ENCODE assay signal across 17 cellular contexts in the genomic region with DNA sequence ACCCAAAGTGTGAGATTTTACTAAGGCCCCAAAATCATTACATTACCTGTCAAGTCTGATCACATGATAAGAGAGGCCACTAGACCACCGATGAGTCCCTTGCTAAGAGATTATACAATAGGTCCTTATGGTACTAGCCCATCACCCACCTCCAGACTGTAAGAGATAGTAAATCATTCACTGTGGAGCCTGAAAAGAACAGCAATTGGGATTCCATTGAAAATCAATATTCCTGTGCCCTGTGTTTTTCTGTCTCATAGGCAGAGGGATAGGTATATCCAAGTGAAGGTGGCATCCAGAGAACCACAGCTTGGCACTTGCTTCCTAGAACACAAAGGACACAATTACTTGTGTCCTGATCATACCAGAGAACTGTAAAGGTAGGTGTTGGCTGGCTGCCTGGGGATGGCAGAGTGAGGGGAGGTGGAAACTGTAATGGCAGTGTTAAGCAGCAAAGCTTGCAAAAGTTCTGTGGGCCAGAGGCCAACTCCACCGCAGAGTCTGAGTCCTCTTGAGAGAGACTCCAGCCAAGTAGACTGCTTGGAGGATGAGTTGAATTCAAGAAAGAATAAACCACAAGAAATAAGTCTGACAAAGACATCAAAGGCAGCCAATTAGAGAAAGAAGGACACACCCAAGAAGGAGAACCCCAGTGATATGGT.
DNase-seq lines count a peak whose midpoint lies in the region; ATAC-seq and TF ChIP-seq lines count a peak whose summit lies in the region.
"Had no signal": no experiment of that assay in that cellular context is flagged by ENCODE, and none has a peak within 500 bp of the region (broad histone marks: within the 10 kb centered on the region; RNA-seq: fewer than 3 reads in every experiment).

No MANE protein-coding gene starts in this region.

- H3K9ac ChIP-seq in IMR-90 (ENCODE audit: low read depth, low read length), result no peak overlapping the region

- H3K4me3 Mint-ChIP-seq in chondrocyte (ENCODE audit: unreplicated experiment), result no peak overlapping the region
- no peak overlapping the region for H3K4me3 Mint-ChIP-seq in mesothelial cell of epicardium
- H3K4me3 Mint-ChIP-seq in WTC11, result no peak overlapping the region
- H3K4me3 Mint-ChIP-seq: activated naive CD4-positive, alpha-beta T cell treated with anti-CD3 and anti-CD28 coated beads for 36 hours had no signal

- no peak overlapping the region for H2AK5ac ChIP-seq in IMR-90 (ENCODE audit: low read depth, low read length)

- peaks cover 8% of the 10 kb centered on the region for H3K9me1 ChIP-seq in IMR-90 (ENCODE audit: insufficient read depth, low read length)

- TF ChIP-seq CTCF in AG10803 (conservative IDR thresholded peaks at IDR 0.05; ENCODE audit: low read length) (no peak), IMR-90 (conservative IDR thresholded peaks at IDR 0.05; ENCODE audit: low read depth, low read length) (no peak), chondrocyte (IDR thresholded peaks at IDR 0.05) (no peak), mesothelial cell of epicardium (IDR thresholded peaks at IDR 0.05; ENCODE audit: unreplicated experiment) (no peak), WTC11 (IDR thresholded peaks at IDR 0.05) (no peak)

- no peak overlapping the region for H4K5ac ChIP-seq in IMR-90 (ENCODE audit: low read depth, low read length)

- no peaks in the 10 kb centered on the region for H3K9me3 Mint-ChIP-seq in chondrocyte (ENCODE audit: low read depth)
- no peaks in the 10 kb centered on the region for H3K9me3 Mint-ChIP-seq in mesothelial cell of epicardium
- 0 out of 2 replicates have a peak, but pooled peaks cover 3% of the 10 kb centered on the region for H3K9me3 Mint-ChIP-seq in WTC11
- H3K9me3 Mint-ChIP-seq: activated naive CD4-positive, alpha-beta T cell treated with anti-CD3 and anti-CD28 coated beads for 36 hours had no signal

- H3K27me3 Mint-ChIP-seq in chondrocyte (ENCODE audit: low read depth), result no peaks in the 10 kb centered on the region
- no peaks in the 10 kb centered on the region for H3K27me3 Mint-ChIP-seq in mesothelial cell of epicardium (ENCODE audit: low read depth)
- no peaks in the 10 kb centered on the region for H3K27me3 Mint-ChIP-seq in WTC11 (ENCODE audit: low read depth)

- WGBS in IMR-90 (ENCODE audit: extremely low coverage in 2 of 2, insufficient read length in 1 of 2), 2 experiments, result no CpG with 5 or more reads among the region's 2 CpGs

- dilution Hi-C loops in IMR-90 (cut with HindIII; ENCODE audit: low sequenced_read_pairs, unreplicated experiment), result no loop called here

- POLR2A ChIA-PET in IMR-90 (lab: Charles Lee; ENCODE audit: unreplicated experiment), result no interaction called here
- POLR2A ChIA-PET in WTC11 (lab: Charles Lee), result no interaction called here

- no peak for TF ChIP-seq RAD21 in IMR-90 (IDR thresholded peaks at IDR 0.05; ENCODE audit: low read length)

- no peak overlapping the region for H2BK20ac ChIP-seq in IMR-90 (ENCODE audit: low read depth, low read length)

- H3K27me3 ChIP-seq in IMR-90 (ENCODE audit: control insufficient read depth, insufficient read depth, low read length), result peaks cover 6% of the 10 kb centered on the region; the same call in 1 of the 2 replicates
- H3K27me3 ChIP-seq: Peyer's patch, testis had no signal

- BruUV-seq in IMR-90 (replicated peaks; lab: Mats Ljungman, UMichigan), result no TSS peak

- no peaks in the 10 kb centered on the region for H3K36me3 ChIP-seq in IMR-90 (ENCODE audit: control insufficient read depth, insufficient read depth, low read length)
- H3K36me3 ChIP-seq: Peyer's patch had no signal

- intact Hi-C loops in IMR-90 (cut with micrococcal nuclease), result no loop called here

- H2AK9ac ChIP-seq in IMR-90 (replicated peaks; ENCODE audit: low read depth, low read length, poor library complexity), result no peak overlapping the region

- H4K20me1 ChIP-seq in IMR-90 (ENCODE audit: insufficient read depth, low read length), result no peaks in the 10 kb centered on the region

- H2BK5ac ChIP-seq in IMR-90 (ENCODE audit: low read depth, low read length, poor library complexity, severe bottlenecking), result no peak overlapping the region

- CTCF ChIA-PET in IMR-90 (lab: Yijun Ruan, JAX), result no interaction called here
- CTCF ChIA-PET in WTC11 (lab: Charles Lee), result no interaction called here

- no peak overlapping the region for H3K4ac ChIP-seq in IMR-90 (ENCODE audit: low read depth, low read length)

- H4K8ac ChIP-seq in IMR-90 (ENCODE audit: low read depth in 2 of 2, low read length in 2 of 2), result no peak overlapping the region

- H3K56ac ChIP-seq in IMR-90 (ENCODE audit: extremely low read depth, insufficient read depth, low read length), result no peak overlapping the region

- H2BK15ac ChIP-seq in IMR-90 (ENCODE audit: low read depth, low read length), result no peak overlapping the region

- peak overlapping the region; percentile 9 for H3K27ac Mint-ChIP-seq in chondrocyte (ENCODE audit: unreplicated experiment)
- peak overlapping the region; percentile 26 for H3K27ac Mint-ChIP-seq in mesothelial cell of epicardium
- no peak overlapping the region for H3K27ac Mint-ChIP-seq in WTC11
- H3K27ac Mint-ChIP-seq: activated naive CD4-positive, alpha-beta T cell treated with anti-CD3 and anti-CD28 coated beads for 36 hours had no signal

- no peak overlapping the region for H3K23ac ChIP-seq in IMR-90 (ENCODE audit: low read depth, low read length)

- H3K27ac ChIP-seq in IMR-90 (ENCODE audit: insufficient read depth, low read length), result no peak overlapping the region
- H3K27ac ChIP-seq: testis had no signal

- no peaks in the 10 kb centered on the region for H3K79me1 ChIP-seq in IMR-90 (ENCODE audit: low read depth in 1 of 2, low read length in 2 of 2)

- DNase-seq in AG10803 (ENCODE audit: low read depth) (peak; percentile 76), IMR-90 (peak; percentile 34), chondrocyte (ENCODE audit: low spot score) (no peak), mesothelial cell of epicardium (ENCODE audit: low spot score in 2 of 2, unreplicated experiment in 2 of 2) (no peak), OCI-M2 (lab: John Stamatoyannopoulos, UW; ENCODE audit: unreplicated experiment) (no peak), WTC11 (ENCODE audit: low spot score) (no peak)
- DNase-seq in activated CD8-positive, alpha-beta memory T cell treated with anti-CD3 and anti-CD28 coated beads for 24 hours, result no peak
- DNase-seq: activated CD4-positive, alpha-beta T cell treated with anti-CD3 and anti-CD28 coated beads, Interleukin-2, amount 50 U/mL, for 1 hour; activated naive CD4-positive, alpha-beta T cell treated with anti-CD3 and anti-CD28 coated beads for 36 hours; activated T-cell treated with anti-CD3 and anti-CD28 coated beads for 4 hours; NCI-H2081; occipital lobe; Peyer's patch; testis had no signal

- no peaks in the 10 kb centered on the region for H3K4me1 ChIP-seq in IMR-90 (ENCODE audit: control insufficient read depth, insufficient read depth, low read length)
- H3K4me1 ChIP-seq: Peyer's patch, testis had no signal

- no peak overlapping the region for H3K14ac ChIP-seq in IMR-90 (replicated peaks; ENCODE audit: low read depth, low read length)

- no peak overlapping the region for H3K4me2 ChIP-seq in IMR-90 (ENCODE audit: low read depth, low read length)
- H3K4me2 ChIP-seq: smooth muscle cell had no signal

- in situ Hi-C loops in IMR-90 (cut with MboI; ENCODE audit: low sequenced_read_pairs), result no loop called here

- TF ChIP-seq POLR2A in IMR-90 (IDR thresholded peaks at IDR 0.05; ENCODE audit: low read depth, low read length), result no peak

- H3K9me3 ChIP-seq in IMR-90 (ENCODE audit: control insufficient read depth, insufficient read depth, low read length), result no peaks in the 10 kb centered on the region
- H3K9me3 ChIP-seq: Peyer's patch, testis had no signal

- no peak overlapping the region for H2AFZ ChIP-seq in IMR-90 (replicated peaks; ENCODE audit: low read length, poor library complexity)

- no peak overlapping the region for H2BK120ac ChIP-seq in IMR-90 (ENCODE audit: low read depth, low read length)

- H4K91ac ChIP-seq in IMR-90 (ENCODE audit: insufficient read depth, low read depth, low read length), result no peak overlapping the region

- no peak for ATAC-seq in IMR-90 (ENCODE audit: low read depth)
- ATAC-seq in WTC11, result no peak
- no peak for ATAC-seq in HG03135 (IDR thresholded peaks at IDR 0.05; ENCODE audit: unreplicated experiment)
- ATAC-seq: esophagus mucosa had no signal

- H3K4me1 Mint-ChIP-seq in chondrocyte (ENCODE audit: low read depth) (peaks cover 18% of the 10 kb centered on the region), mesothelial cell of epicardium (peaks cover 14% of the 10 kb centered on the region), WTC11 (no peaks in the 10 kb centered on the region; the same call in 1 of the 2 replicates)

- H3K36me3 Mint-ChIP-seq in chondrocyte (ENCODE audit: low read depth) (no peaks in the 10 kb centered on the region), mesothelial cell of epicardium (no peaks in the 10 kb centered on the region), WTC11 (no peaks in the 10 kb centered on the region)

- H3K4me3 ChIP-seq in AG10803 (ENCODE audit: low read length) (no peak overlapping the region), IMR-90 (ENCODE audit: insufficient read depth, low read depth, low read length) (no peak overlapping the region)
- H3K4me3 ChIP-seq: Peyer's patch, smooth muscle cell, testis had no signal

- no peak overlapping the region for H3K18ac ChIP-seq in IMR-90 (ENCODE audit: low read depth, low read length)

TF ChIP-seq in IMR-90, 13 proteins besides CTCF, POLR2A, EP300 and RAD21:
- TF ChIP-seq BHLHE40 (IDR thresholded peaks at IDR 0.05; ENCODE audit: low read depth, low read length), result no peak
- TF ChIP-seq, protein P1, sequence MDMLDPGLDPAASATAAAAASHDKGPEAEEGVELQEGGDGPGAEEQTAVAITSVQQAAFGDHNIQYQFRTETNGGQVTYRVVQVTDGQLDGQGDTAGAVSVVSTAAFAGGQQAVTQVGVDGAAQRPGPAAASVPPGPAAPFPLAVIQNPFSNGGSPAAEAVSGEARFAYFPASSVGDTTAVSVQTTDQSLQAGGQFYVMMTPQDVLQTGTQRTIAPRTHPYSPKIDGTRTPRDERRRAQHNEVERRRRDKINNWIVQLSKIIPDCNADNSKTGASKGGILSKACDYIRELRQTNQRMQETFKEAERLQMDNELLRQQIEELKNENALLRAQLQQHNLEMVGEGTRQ (IDR thresholded peaks at IDR 0.05; ENCODE audit: low read depth, low read length), result no peak

Comparison
In these comparisons a context has a peak if more than half of its experiments do, and no peak if none do; other contexts are left out.
1. DNase-seq: peak in AG10803 (single experiment) and IMR-90 (single experiment); none in chondrocyte (single experiment), mesothelial cell of epicardium (0 of 2), activated CD8-positive, alpha-beta memory T cell treated with anti-CD3 and anti-CD28 coated beads for 24 hours (single experiment), OCI-M2 (single experiment) and WTC11 (single experiment).